ENCODE assay signal across 42 cellular contexts in genomic region chr19:48703316-48703715, GRCh38. TPM values are rescaled to one million over a fixed set of nuclear protein-coding genes. Genes with fewer than 3 reads are reported as not detected.
"Had no signal": no experiment of that assay in that cellular context is flagged by ENCODE, and none has a peak within 500 bp of the region (broad histone marks: within the 10 kb centered on the region; RNA-seq: fewer than 3 reads in every experiment).

No MANE protein-coding gene starts in this region.

- H3K27me3 ChIP-seq: adrenal gland, body of pancreas, brain microvascular endothelial cell, breast epithelium, cardiac muscle cell had no signal

- DNase-seq: activated B cell treated with CpG ODN at 0.5 μM for 24 hours; activated CD4-positive, alpha-beta memory T cell treated with anti-CD3 and anti-CD28 coated beads for 36 hours; activated CD4-positive, alpha-beta T cell treated with anti-CD3 and anti-CD28 coated beads for 4 hours; activated CD4-positive, alpha-beta T cell treated with anti-CD3 and anti-CD28 coated beads, Interleukin-2, amount 10 ng/mL, durations not matched to agents 24 days and 14 days; activated CD4-positive, alpha-beta T cell treated with anti-CD3 and anti-CD28 coated beads, Interleukin-2, amount 50 U/mL, for 1 hour; activated CD4-positive, alpha-beta T cell treated with anti-CD3 and anti-CD28 coated beads, Interleukin-2, amount 50 U/mL, for 4 hours; activated CD4-positive, CD25-positive, alpha-beta regulatory T cell treated with anti-CD3 and anti-CD28 coated beads, Interleukin-2, amount 50 U/mL, for 72 hours; activated CD8-positive, alpha-beta memory T cell treated with anti-CD3 and anti-CD28 coated beads, Interleukin-2, amount 50 U/mL, for 4 hours; activated CD8-positive, alpha-beta T cell treated with anti-CD3 and anti-CD28 coated beads for 36 hours; activated effector memory CD4-positive, alpha-beta T cell treated with anti-CD3 and anti-CD28 coated beads, Interleukin-2, amount 50 U/mL, for 16 hours; activated gamma-delta T cell treated with Interleukin-2 at 50 U/mL for 16 hours; activated naive CD4-positive, alpha-beta T cell; activated naive CD4-positive, alpha-beta T cell treated with anti-CD3 and anti-CD28 coated beads for 36 hours; activated naive CD4-positive, alpha-beta T cell treated with anti-CD3 and anti-CD28 coated beads, Interleukin-2, amount 50 U/mL, for 16 hours; activated naive CD8-positive, alpha-beta T cell treated with anti-CD3 and anti-CD28 coated beads for 36 hours; activated T-cell treated with anti-CD3 and anti-CD28 coated beads for 4 hours; activated T-cell treated with anti-CD3 and anti-CD28 coated beads, Interleukin-2, amount 50 U/mL, for 1 hour; activated T-cell treated with anti-CD3 and anti-CD28 coated beads, Interleukin-2, amount 50 U/mL, for 4 hours; activated T-cell treated with anti-CD3 and anti-CD28 coated beads, Interleukin-2, amount 50 U/mL, for 72 hours; adrenal gland; amniotic stem cell; aorta; body of pancreas; brain microvascular endothelial cell; caudate nucleus; cerebellar nuclear complex; T-helper 1 cell; T-helper 2 cell; T-helper 9 cell had no signal

- H3K4me1 ChIP-seq: adrenal gland, breast epithelium had no signal

- H3K4me3 Mint-ChIP-seq: activated B cell treated with CpG ODN at 0.5 μM for 24 hours; activated CD4-positive, alpha-beta memory T cell treated with anti-CD3 and anti-CD28 coated beads for 36 hours; activated CD4-positive, alpha-beta T cell treated with anti-CD3 and anti-CD28 coated beads, Interleukin-2, amount 10 ng/mL, durations not matched to agents 24 days and 14 days; activated CD8-positive, alpha-beta T cell treated with anti-CD3 and anti-CD28 coated beads for 36 hours; activated naive CD4-positive, alpha-beta T cell treated with anti-CD3 and anti-CD28 coated beads for 36 hours; activated naive CD8-positive, alpha-beta T cell treated with anti-CD3 and anti-CD28 coated beads for 36 hours; activated T-cell treated with anti-CD3 and anti-CD28 coated beads, Interleukin-2, amount 50 U/mL, for 4 hours; activated T-cell treated with anti-CD3 and anti-CD28 coated beads, Interleukin-2, amount 50 U/mL, for 72 hours; activated T-helper 1 cell treated with anti-CD3 and anti-CD28 coated beads, Interleukin-12 subunit alpha, Interleukin-12 subunit beta, Interleukin-2, Interleukin-4 antibody, amounts not matched to agents 30 ng/mL and 10 ng/mL and 1 ng/mL, durations not matched to agents 14 hours and 24 hours and 36 hours; activated T-helper 17 cell treated with anti-CD3 and anti-CD28 coated beads, Interleukin-2, amount 50 U/mL, for 72 hours; central memory CD8-positive, alpha-beta T cell; T-helper 1 cell treated with Interleukin-12 subunit alpha and Interleukin-12 subunit beta and Interleukin-4 antibody, amounts not matched to agents 30 μg/mL and 1 μg/mL, for 36 hours; T-helper 2 cell treated with Interferon-gamma antibody and Interleukin-4, amounts not matched to agents 5 μg/mL and 100 μg/mL, for 36 hours had no signal

- H3K4me3 ChIP-seq: adrenal gland, body of pancreas, breast epithelium, cardiac muscle cell had no signal

- H3K27ac ChIP-seq: adrenal gland, body of pancreas, brain microvascular endothelial cell, breast epithelium, cardiac muscle cell, VCaP had no signal

- H3K27me3 Mint-ChIP-seq: activated CD4-positive, alpha-beta memory T cell treated with anti-CD3 and anti-CD28 coated beads for 36 hours; activated CD4-positive, alpha-beta T cell treated with anti-CD3 and anti-CD28 coated beads, Interleukin-2, amount 10 ng/mL, durations not matched to agents 24 days and 14 days; activated T-helper 17 cell treated with anti-CD3 and anti-CD28 coated beads, Interleukin-2, amount 50 U/mL, for 72 hours had no signal

- H3K4me1 Mint-ChIP-seq: activated B cell treated with CpG ODN at 0.5 μM for 24 hours; activated CD4-positive, alpha-beta T cell treated with anti-CD3 and anti-CD28 coated beads, Interleukin-2, amount 10 ng/mL, durations not matched to agents 24 days and 14 days; activated naive CD8-positive, alpha-beta T cell treated with anti-CD3 and anti-CD28 coated beads for 36 hours; activated T-helper 17 cell treated with anti-CD3 and anti-CD28 coated beads, Interleukin-2, amount 50 U/mL, for 72 hours; central memory CD8-positive, alpha-beta T cell had no signal

- H3K9me3 Mint-ChIP-seq: activated B cell treated with CpG ODN at 0.5 μM for 24 hours; activated CD4-positive, alpha-beta memory T cell treated with anti-CD3 and anti-CD28 coated beads for 36 hours; activated CD4-positive, alpha-beta T cell treated with anti-CD3 and anti-CD28 coated beads, Interleukin-2, amount 10 ng/mL, durations not matched to agents 24 days and 14 days; activated CD8-positive, alpha-beta T cell treated with anti-CD3 and anti-CD28 coated beads for 36 hours; activated naive CD4-positive, alpha-beta T cell treated with anti-CD3 and anti-CD28 coated beads for 36 hours; activated naive CD4-positive, alpha-beta T cell treated with anti-CD3 and anti-CD28 coated beads, Interleukin-2, amount 50 U/mL, for 72 hours; activated naive CD8-positive, alpha-beta T cell treated with anti-CD3 and anti-CD28 coated beads for 36 hours; activated T-cell treated with anti-CD3 and anti-CD28 coated beads, Interleukin-2, amount 50 U/mL, for 4 hours; activated T-cell treated with anti-CD3 and anti-CD28 coated beads, Interleukin-2, amount 50 U/mL, for 72 hours; activated T-helper 1 cell treated with anti-CD3 and anti-CD28 coated beads, Interleukin-12 subunit alpha, Interleukin-12 subunit beta, Interleukin-2, Interleukin-4 antibody, amounts not matched to agents 30 ng/mL and 10 ng/mL and 1 ng/mL, durations not matched to agents 14 hours and 24 hours and 36 hours; activated T-helper 17 cell treated with anti-CD3 and anti-CD28 coated beads, Interleukin-2, amount 50 U/mL, for 72 hours; central memory CD8-positive, alpha-beta T cell; T-helper 1 cell treated with Interleukin-12 subunit alpha and Interleukin-12 subunit beta and Interleukin-4 antibody, amounts not matched to agents 30 μg/mL and 1 μg/mL, for 36 hours; T-helper 2 cell treated with Interferon-gamma antibody and Interleukin-4, amounts not matched to agents 5 μg/mL and 100 μg/mL, for 36 hours had no signal

- H3K27ac Mint-ChIP-seq: activated B cell treated with CpG ODN at 0.5 μM for 24 hours; activated CD4-positive, alpha-beta memory T cell treated with anti-CD3 and anti-CD28 coated beads for 36 hours; activated CD4-positive, alpha-beta T cell treated with anti-CD3 and anti-CD28 coated beads, Interleukin-2, amount 10 ng/mL, durations not matched to agents 24 days and 14 days; activated CD8-positive, alpha-beta T cell treated with anti-CD3 and anti-CD28 coated beads for 36 hours; activated naive CD4-positive, alpha-beta T cell treated with anti-CD3 and anti-CD28 coated beads for 36 hours; activated naive CD4-positive, alpha-beta T cell treated with anti-CD3 and anti-CD28 coated beads, Interleukin-2, amount 50 U/mL, for 72 hours; activated naive CD8-positive, alpha-beta T cell treated with anti-CD3 and anti-CD28 coated beads for 36 hours; activated T-cell treated with anti-CD3 and anti-CD28 coated beads, Interleukin-2, amount 50 U/mL, for 72 hours; activated T-helper 1 cell treated with anti-CD3 and anti-CD28 coated beads, Interleukin-12 subunit alpha, Interleukin-12 subunit beta, Interleukin-2, Interleukin-4 antibody, amounts not matched to agents 30 ng/mL and 10 ng/mL and 1 ng/mL, durations not matched to agents 14 hours and 24 hours and 36 hours; activated T-helper 17 cell treated with anti-CD3 and anti-CD28 coated beads, Interleukin-2, amount 50 U/mL, for 72 hours; T-helper 1 cell treated with Interleukin-12 subunit alpha and Interleukin-12 subunit beta and Interleukin-4 antibody, amounts not matched to agents 30 μg/mL and 1 μg/mL, for 36 hours; T-helper 2 cell treated with Interferon-gamma antibody and Interleukin-4, amounts not matched to agents 5 μg/mL and 100 μg/mL, for 36 hours had no signal

- FAIRE-seq: astrocyte, TTC549 had no signal

- H3K36me3 ChIP-seq: adrenal gland, brain microvascular endothelial cell, breast epithelium, cardiac muscle cell had no signal

- H3K9me3 ChIP-seq: adrenal gland, body of pancreas, breast epithelium had no signal

RNA-seq across cellular contexts. Expression of gene FUT2, which starts 7.5 kb away (rescaled TPM):
- total RNA-seq: activated B cell treated with CpG ODN at 0.5 μM for 24 hours; activated CD4-positive, alpha-beta memory T cell treated with anti-CD3 and anti-CD28 coated beads for 36 hours; activated CD4-positive, alpha-beta T cell treated with anti-CD3 and anti-CD28 coated beads, Interleukin-2, amount 10 ng/mL, durations not matched to agents 24 days and 14 days; activated CD8-positive, alpha-beta memory T cell treated with anti-CD3 and anti-CD28 coated beads for 36 hours; activated CD8-positive, alpha-beta T cell treated with anti-CD3 and anti-CD28 coated beads for 36 hours; activated naive CD4-positive, alpha-beta T cell treated with anti-CD3 and anti-CD28 coated beads for 36 hours; activated naive CD4-positive, alpha-beta T cell treated with anti-CD3 and anti-CD28 coated beads, Interleukin-2, amount 50 U/mL, for 72 hours; activated naive CD8-positive, alpha-beta T cell treated with anti-CD3 and anti-CD28 coated beads for 36 hours; activated T-cell treated with anti-CD3 and anti-CD28 coated beads, Interleukin-2, amount 50 U/mL, for 72 hours; activated T-helper 1 cell treated with anti-CD3 and anti-CD28 coated beads, Interleukin-12 subunit alpha, Interleukin-12 subunit beta, Interleukin-2, Interleukin-4 antibody, amounts not matched to agents 30 ng/mL and 10 ng/mL and 1 ng/mL, durations not matched to agents 14 hours and 24 hours and 36 hours; activated T-helper 17 cell treated with anti-CD3 and anti-CD28 coated beads, Interleukin-2, amount 50 U/mL, for 72 hours; adrenal gland; aorta; astrocyte; cardiac muscle cell; chondrocyte had no signal

RNA-seq across cellular contexts. Expression of gene NTN5, which starts 30.5 kb away (rescaled TPM):
- total RNA-seq: body of pancreas had no signal
- polyA plus RNA-seq: cardiac muscle cell had no signal

RNA-seq across cellular contexts. Expression of gene IZUMO1, which starts 43.4 kb away (rescaled TPM):
- total RNA-seq: activated B cell treated with CpG ODN at 0.5 μM for 24 hours; activated CD4-positive, alpha-beta memory T cell treated with anti-CD3 and anti-CD28 coated beads for 36 hours; activated CD8-positive, alpha-beta memory T cell treated with anti-CD3 and anti-CD28 coated beads for 36 hours; activated CD8-positive, alpha-beta T cell treated with anti-CD3 and anti-CD28 coated beads for 36 hours; activated naive CD4-positive, alpha-beta T cell treated with anti-CD3 and anti-CD28 coated beads for 36 hours; activated naive CD4-positive, alpha-beta T cell treated with anti-CD3 and anti-CD28 coated beads, Interleukin-2, amount 50 U/mL, for 72 hours; activated naive CD8-positive, alpha-beta T cell treated with anti-CD3 and anti-CD28 coated beads for 36 hours; activated T-cell treated with anti-CD3 and anti-CD28 coated beads, Interleukin-2, amount 50 U/mL, for 4 hours; activated T-helper 1 cell treated with anti-CD3 and anti-CD28 coated beads, Interleukin-12 subunit alpha, Interleukin-12 subunit beta, Interleukin-2, Interleukin-4 antibody, amounts not matched to agents 30 ng/mL and 10 ng/mL and 1 ng/mL, durations not matched to agents 14 hours and 24 hours and 36 hours; activated T-helper 17 cell treated with anti-CD3 and anti-CD28 coated beads, Interleukin-2, amount 50 U/mL, for 72 hours; astrocyte; cardiac muscle cell; chondrocyte had no signal
- polyA plus RNA-seq: cardiac muscle cell had no signal
